Comparison of ENCODE assay signal across 8 cellular contexts in the genomic region with DNA sequence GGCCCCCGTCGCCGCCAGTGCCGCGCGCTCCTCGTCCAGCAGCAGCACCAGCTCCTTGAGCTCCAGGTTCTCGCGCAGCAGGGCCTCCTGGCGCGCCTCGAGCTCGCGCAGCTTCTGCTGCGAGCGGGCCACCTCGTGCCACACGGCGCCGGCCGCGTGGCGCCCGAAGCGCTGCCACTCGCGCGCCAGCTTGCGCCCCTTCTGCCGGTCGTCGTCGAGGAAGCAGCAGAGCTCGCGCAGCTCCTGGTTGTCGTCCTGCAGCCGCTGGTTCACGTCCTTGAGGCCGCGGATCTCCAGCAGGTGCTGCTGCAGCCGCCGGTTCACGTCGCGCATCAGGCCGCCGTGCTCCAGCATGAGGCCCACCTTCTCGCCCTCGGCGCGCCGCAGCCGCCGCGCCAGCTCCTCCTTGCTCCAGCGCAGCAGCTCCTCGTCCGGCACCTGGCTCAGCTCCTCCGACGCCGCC. TPM values are rescaled to one million over a fixed set of nuclear protein-coding genes. Genes with fewer than 3 reads are reported as not detected.
DNase-seq lines count a peak whose midpoint lies in the region; ATAC-seq and TF ChIP-seq lines count a peak whose summit lies in the region.

No MANE protein-coding gene starts in this region.

- ATAC-seq in activated CD8-positive, alpha-beta T cell treated with anti-CD3 and anti-CD28 coated beads, Interleukin-2, amount 10 ng/mL, durations not matched to agents 7 days and 5 days, result peak; percentile 10

- peak; percentile 71 for DNase-seq in DMS53 (lab: John Stamatoyannopoulos, UW)
- no peak for DNase-seq in DMS53 treated with DMSO at 0.1 percent for 48 hours (lab: John Stamatoyannopoulos, UW; ENCODE audit: unreplicated experiment)
- DNase-seq in M059J (ENCODE audit: low read depth), result peak; percentile 46
- DNase-seq in activated CD8-positive, alpha-beta T cell treated with anti-CD3 and anti-CD28 coated beads, Interleukin-2, amount 10 ng/mL, durations not matched to agents 7 days and 5 days, result peak; percentile 54
- no peak for DNase-seq in epithelial cell of proximal tubule (ENCODE audit: low read depth)
- peak; percentile 32 for DNase-seq in progenitor cell of endocrine pancreas (ENCODE audit: low spot score, unreplicated experiment)
- no peak for DNase-seq in DMS153 (lab: John Stamatoyannopoulos, UW)
- DNase-seq in hypothalamus (lab: John Stamatoyannopoulos, UW), result no peak

- H3K4me3 ChIP-seq in epithelial cell of proximal tubule (ENCODE audit: low read depth, low read length), result peak overlapping the region; percentile 53

- H3K4me1 Mint-ChIP-seq in activated CD8-positive, alpha-beta T cell treated with anti-CD3 and anti-CD28 coated beads, Interleukin-2, amount 10 ng/mL, durations not matched to agents 7 days and 5 days (ENCODE audit: low read depth), result peaks cover 19% of the 10 kb centered on the region
- peaks cover 43% of the 10 kb centered on the region for H3K4me1 Mint-ChIP-seq in progenitor cell of endocrine pancreas (ENCODE audit: low read depth)

- TF ChIP-seq CTCF in epithelial cell of proximal tubule (conservative IDR thresholded peaks at IDR 0.05; ENCODE audit: low read depth, low read length) (no peak), progenitor cell of endocrine pancreas (IDR thresholded peaks at IDR 0.05; ENCODE audit: unreplicated experiment) (no peak)

- CTCF ChIA-PET in activated CD8-positive, alpha-beta T cell treated with anti-CD3 and anti-CD28 coated beads, Interleukin-2, amount 10 ng/mL, durations not matched to agents 7 days and 5 days (lab: Charles Lee), result interaction anchor here (1.0 to 1.3 kb wide), 2 partner anchors 79 to 293 kb away, joined by 3 read pairs; no protein-coding TSS in a partner anchor

- H3K27ac Mint-ChIP-seq in activated CD8-positive, alpha-beta T cell treated with anti-CD3 and anti-CD28 coated beads, Interleukin-2, amount 10 ng/mL, durations not matched to agents 7 days and 5 days, result no peak overlapping the region
- H3K27ac Mint-ChIP-seq in progenitor cell of endocrine pancreas, result no peak overlapping the region

- no peaks in the 10 kb centered on the region for H3K36me3 Mint-ChIP-seq in activated CD8-positive, alpha-beta T cell treated with anti-CD3 and anti-CD28 coated beads, Interleukin-2, amount 10 ng/mL, durations not matched to agents 7 days and 5 days (ENCODE audit: low read depth)
- no peaks in the 10 kb centered on the region for H3K36me3 Mint-ChIP-seq in progenitor cell of endocrine pancreas (ENCODE audit: insufficient read depth)

- H3K4me3 Mint-ChIP-seq in activated CD8-positive, alpha-beta T cell treated with anti-CD3 and anti-CD28 coated beads, Interleukin-2, amount 10 ng/mL, durations not matched to agents 7 days and 5 days, result peak overlapping the region; percentile 40
- H3K4me3 Mint-ChIP-seq in progenitor cell of endocrine pancreas (ENCODE audit: low read depth), result peak overlapping the region; percentile 60

- H3K27me3 Mint-ChIP-seq in activated CD8-positive, alpha-beta T cell treated with anti-CD3 and anti-CD28 coated beads, Interleukin-2, amount 10 ng/mL, durations not matched to agents 7 days and 5 days (ENCODE audit: low read depth), result peaks cover 8% of the 10 kb centered on the region
- H3K27me3 Mint-ChIP-seq in progenitor cell of endocrine pancreas, result peaks cover 3% of the 10 kb centered on the region

- no peaks in the 10 kb centered on the region for H3K9me3 Mint-ChIP-seq in activated CD8-positive, alpha-beta T cell treated with anti-CD3 and anti-CD28 coated beads, Interleukin-2, amount 10 ng/mL, durations not matched to agents 7 days and 5 days (ENCODE audit: insufficient read depth)
- no peaks in the 10 kb centered on the region for H3K9me3 Mint-ChIP-seq in progenitor cell of endocrine pancreas (ENCODE audit: low read depth)

- POLR2A ChIA-PET in activated CD8-positive, alpha-beta T cell treated with anti-CD3 and anti-CD28 coated beads, Interleukin-2, amount 10 ng/mL, durations not matched to agents 7 days and 5 days (lab: Charles Lee), result interaction anchor here (0.6 to 1.3 kb wide), 3 partner anchors 14 to 124 kb away, joined by 3 to 6 read pairs (median 3); no protein-coding TSS in a partner anchor

RNA-seq across cellular contexts. Expression of gene CCDC85C, which starts 0.5 kb away (rescaled TPM):
- total RNA-seq in M059J (2014; rRNA removed; shearing (Covaris generic)), result 12.8 and 16.2 TPM in 2 replicates
- 1 to 10 TPM; 7.5 to 8.9 TPM for total RNA-seq in activated CD8-positive, alpha-beta T cell treated with anti-CD3 and anti-CD28 coated beads, Interleukin-2, amount 10 ng/mL, durations not matched to agents 7 days and 5 days
- total RNA-seq in epithelial cell of proximal tubule (29.6 and 34.8 TPM in 2 replicates), progenitor cell of endocrine pancreas (43.6 and 44.9 TPM in 2 replicates)

RNA-seq across cellular contexts. Expression of gene HHIPL1, which starts 41.4 kb away (rescaled TPM):
- 0.15 and 1.2 TPM in 2 replicates for total RNA-seq in M059J (2014; rRNA removed; shearing (Covaris generic))
- not detected for total RNA-seq in activated CD8-positive, alpha-beta T cell treated with anti-CD3 and anti-CD28 coated beads, Interleukin-2, amount 10 ng/mL, durations not matched to agents 7 days and 5 days
- total RNA-seq in epithelial cell of proximal tubule (0.87 and 4.9 TPM in 2 replicates), progenitor cell of endocrine pancreas (0.65 and 0.73 TPM in 2 replicates)

Comparison
In these comparisons a context has a peak if more than half of its experiments do, and no peak if none do; other contexts are left out.
1. DNase-seq: peak in DMS53 (single experiment), M059J (single experiment), activated CD8-positive, alpha-beta T cell treated with anti-CD3 and anti-CD28 coated beads, Interleukin-2, amount 10 ng/mL, durations not matched to agents 7 days and 5 days (single experiment) and progenitor cell of endocrine pancreas (single experiment); none in DMS53 treated with DMSO at 0.1 percent for 48 hours (single experiment), epithelial cell of proximal tubule (single experiment), DMS153 (single experiment) and hypothalamus (0 of 51).